Comparison of ENCODE assay signal across 9 cellular contexts in the genomic region with DNA sequence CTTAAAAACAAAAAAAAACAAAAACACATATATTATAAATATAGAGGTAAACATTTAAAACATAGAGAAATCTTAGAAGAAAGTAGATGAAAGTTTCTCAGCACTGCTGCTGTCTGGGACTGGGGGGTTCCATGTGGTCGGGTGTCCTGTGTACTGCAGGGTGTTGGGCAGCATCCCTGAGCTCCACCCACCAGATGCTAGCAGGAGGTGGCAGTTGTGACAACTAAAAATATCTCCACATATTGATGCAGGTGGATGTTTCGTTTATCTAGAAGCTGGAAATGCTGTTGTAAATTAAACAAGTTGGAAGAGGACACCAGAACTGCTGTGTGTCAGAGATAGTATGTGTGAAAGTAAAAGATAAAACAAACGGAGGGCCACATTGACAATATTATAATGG.
"Had no signal": no experiment of that assay in that cellular context is flagged by ENCODE, and none has a peak within 500 bp of the region (broad histone marks: within the 10 kb centered on the region; RNA-seq: fewer than 3 reads in every experiment).

No MANE protein-coding gene starts in this region.

- H3K27ac ChIP-seq: HL-60 had no signal

- ATAC-seq: GM23338, HCT116, K562 had no signal

- H3K4me1 ChIP-seq: HAP-1 had no signal

- H3K36me3 ChIP-seq: HAP-1 had no signal

- H3K9me3 ChIP-seq: HAP-1 had no signal

- DNase-seq: H7, HFFc6, IMR-90, KG1 had no signal

- H2AFZ ChIP-seq: GM23338 had no signal

- H3K4me3 ChIP-seq: GM23338, HAP-1, K562 had no signal

- H3K4me2 ChIP-seq: GM23338 had no signal

- FAIRE-seq: K562 had no signal
